ENCODE assay signal across 22 cellular contexts in the genomic region with DNA sequence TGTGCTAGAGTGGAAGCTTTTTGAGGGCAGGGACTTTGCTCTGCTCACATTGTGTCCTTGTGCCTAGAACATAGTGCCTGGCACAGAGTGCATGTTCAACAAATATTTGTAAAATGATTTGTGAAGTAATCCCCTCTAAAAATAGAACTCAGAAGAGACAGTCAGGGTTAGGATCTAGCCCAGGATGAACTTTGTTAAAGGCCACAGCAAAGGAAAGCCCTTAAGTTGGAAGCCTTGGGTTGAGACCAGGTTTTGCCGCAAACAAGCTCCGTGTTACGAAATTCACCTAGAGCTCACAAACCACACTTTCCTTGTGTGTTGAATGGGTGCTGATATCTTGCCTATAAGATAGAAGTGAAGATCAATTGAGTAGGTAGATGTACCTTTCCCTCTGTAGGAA.
A peak's percentile ranks its signal among the peaks of the same experiment; 100 is the strongest.
DNase-seq lines count a peak whose midpoint lies in the region; ATAC-seq and TF ChIP-seq lines count a peak whose summit lies in the region.
"Had no signal": no experiment of that assay in that cellular context is flagged by ENCODE, and none has a peak within 500 bp of the region (broad histone marks: within the 10 kb centered on the region; RNA-seq: fewer than 3 reads in every experiment).

No MANE protein-coding gene starts in this region.

- no peak for ATAC-seq in gastroesophageal sphincter
- no peak for ATAC-seq in stimulated activated naive B cell treated with anti-CD40 and anti-IgM and Interleukin-4, amounts not matched to agents 10 μg/mL and 1 μg/mL and 100 μg/mL, for 72 hours (replicated peaks)
- no peak for ATAC-seq in HG03045 (IDR thresholded peaks at IDR 0.05; ENCODE audit: unreplicated experiment)
- ATAC-seq: GM12878, PC-3 had no signal

- no peaks in the 10 kb centered on the region for H3K9me3 ChIP-seq in GM23248 (ENCODE audit: low read depth)
- no peaks in the 10 kb centered on the region for H3K9me3 ChIP-seq in gastroesophageal sphincter
- H3K9me3 ChIP-seq: HAP-1, MG63 had no signal

- no peaks in the 10 kb centered on the region for H3K36me3 ChIP-seq in GM23248 (ENCODE audit: low read depth)
- no peaks in the 10 kb centered on the region for H3K36me3 ChIP-seq in gastroesophageal sphincter
- H3K36me3 ChIP-seq: BLaER1, HAP-1, MG63 had no signal

- H3K79me2 ChIP-seq in GM23248 (ENCODE audit: insufficient read depth), result no peaks in the 10 kb centered on the region

- no peaks in the 10 kb centered on the region for H4K20me1 ChIP-seq in GM23248 (ENCODE audit: insufficient read depth)
- H4K20me1 ChIP-seq: BLaER1 had no signal

- H3K4me2 ChIP-seq in GM23248 (ENCODE audit: unreplicated experiment), result no peak overlapping the region
- H3K4me2 ChIP-seq: BLaER1 had no signal

- H3K4me1 ChIP-seq in GM23248 (ENCODE audit: insufficient read depth), result no peaks in the 10 kb centered on the region
- peaks cover 2 to 79% (median 21%) of the 10 kb centered on the region in 3 donors for H3K4me1 ChIP-seq in gastroesophageal sphincter
- H3K4me1 ChIP-seq: HAP-1 had no signal

- no peaks in the 10 kb centered on the region for H3K27me3 Mint-ChIP-seq in nephron (ENCODE audit: low read depth)
- H3K27me3 Mint-ChIP-seq in stimulated activated naive B cell treated with anti-CD40 and anti-IgM and Interleukin-4, amounts not matched to agents 10 μg/mL and 1 μg/mL and 100 μg/mL, for 72 hours, result no peaks in the 10 kb centered on the region

- H3K36me3 Mint-ChIP-seq in nephron (ENCODE audit: low read depth), result peaks cover 45% of the 10 kb centered on the region
- peaks cover 57 to 79% of the 10 kb centered on the region in 2 donors for H3K36me3 Mint-ChIP-seq in stimulated activated naive B cell treated with anti-CD40 and anti-IgM and Interleukin-4, amounts not matched to agents 10 μg/mL and 1 μg/mL and 100 μg/mL, for 72 hours
- H3K36me3 Mint-ChIP-seq: CD4-positive, alpha-beta memory T cell had no signal

- H3K27me3 ChIP-seq in GM23248 (replicated peaks; ENCODE audit: insufficient read depth), result no peaks in the 10 kb centered on the region
- H3K27me3 ChIP-seq in gastroesophageal sphincter, result no peaks in the 10 kb centered on the region
- H3K27me3 ChIP-seq: BLaER1, MG63 had no signal

- H3K4me3 Mint-ChIP-seq in nephron, result no peak overlapping the region
- no peak overlapping the region for H3K4me3 Mint-ChIP-seq in stimulated activated naive B cell treated with anti-CD40 and anti-IgM and Interleukin-4, amounts not matched to agents 10 μg/mL and 1 μg/mL and 100 μg/mL, for 72 hours
- H3K4me3 Mint-ChIP-seq: CD4-positive, alpha-beta memory T cell had no signal

- H3F3A ChIP-seq in GM23248 (ENCODE audit: insufficient read depth), result no peaks in the 10 kb centered on the region

- no peaks in the 10 kb centered on the region for H3K9me2 ChIP-seq in GM23248 (ENCODE audit: insufficient read depth)

- no peak for TF ChIP-seq POLR2A in gastroesophageal sphincter (IDR thresholded peaks at IDR 0.05)

- in situ Hi-C loops in GM23248 (cut with MboI), result no loop called here

- H3K27ac ChIP-seq in GM23248 (no peak overlapping the region), gastroesophageal sphincter (peak overlapping the region; percentile 34 to 63 (median 54))
- H3K27ac ChIP-seq: BLaER1, HL-60, RWPE1 had no signal

- H3K4me3 ChIP-seq in GM23248 (no peak overlapping the region), gastroesophageal sphincter (no peak overlapping the region)
- H3K4me3 ChIP-seq: BLaER1, GM12878, HAP-1, MG63 had no signal

- peak; percentile 5 for DNase-seq in GM23248
- DNase-seq in stimulated activated naive B cell treated with anti-CD40 and anti-IgM and Interleukin-4, amounts not matched to agents 10 μg/mL and 1 μg/mL and 100 μg/mL, for 72 hours, result no peak
- DNase-seq in NAMALWA (ENCODE audit: low spot score), result no peak
- DNase-seq in NK-92 treated with Interleukin-12 subunit alpha and Interleukin-12 subunit beta, amount 100 ng/mL, for 24 hours (lab: John Stamatoyannopoulos, UW), result no peak
- DNase-seq: CD4-positive, alpha-beta memory T cell; GF-D8; Kasumi-1; MG63; NCI-H187 treated with DMSO at 0.1 percent for 48 hours; NCI-H2227 treated with DMSO at 0.1 percent for 48 hours; NCI-H510A treated with DMSO at 0.1 percent for 48 hours; NCI-H82; PC-3; SIG-M5 had no signal

- H3K9ac ChIP-seq in GM23248, result no peak overlapping the region
- H3K9ac ChIP-seq: BLaER1 had no signal

- TF ChIP-seq EP300 in gastroesophageal sphincter (IDR thresholded peaks at IDR 0.05), result no peak

- H3K4me1 Mint-ChIP-seq in nephron, result peaks cover 59% of the 10 kb centered on the region
- peaks cover 70 to 93% of the 10 kb centered on the region in 2 donors for H3K4me1 Mint-ChIP-seq in stimulated activated naive B cell treated with anti-CD40 and anti-IgM and Interleukin-4, amounts not matched to agents 10 μg/mL and 1 μg/mL and 100 μg/mL, for 72 hours

- TF ChIP-seq CTCF in gastroesophageal sphincter (IDR thresholded peaks at IDR 0.05) (no peak), nephron (IDR thresholded peaks at IDR 0.05; ENCODE audit: unreplicated experiment in 3 of 3) (no peak)

- WGBS in GM23248 (ENCODE audit: low coverage in 1 of 2, low lambda C conversion rate in 2 of 2, missing lambda C conversion rate in 2 of 2), 2 experiments, result 43 to 56% methylated on average over 3 of the region's 3 CpGs
- WGBS in gastroesophageal sphincter (ENCODE audit: low coverage in 1 of 2), 2 donors, result 38 to 94% methylated on average over 3 of the region's 3 CpGs

- no peak overlapping the region for H2AFZ ChIP-seq in GM23248

- peak overlapping the region in 2 of 3 experiments; percentile 9 to 15 for H3K27ac Mint-ChIP-seq in nephron
- peak overlapping the region; percentile 98 for H3K27ac Mint-ChIP-seq in stimulated activated naive B cell treated with anti-CD40 and anti-IgM and Interleukin-4, amounts not matched to agents 10 μg/mL and 1 μg/mL and 100 μg/mL, for 72 hours
- H3K27ac Mint-ChIP-seq: CD4-positive, alpha-beta memory T cell had no signal

- no peaks in the 10 kb centered on the region for H3K9me3 Mint-ChIP-seq in nephron
- peaks cover 10 to 18% of the 10 kb centered on the region in 2 donors for H3K9me3 Mint-ChIP-seq in stimulated activated naive B cell treated with anti-CD40 and anti-IgM and Interleukin-4, amounts not matched to agents 10 μg/mL and 1 μg/mL and 100 μg/mL, for 72 hours
- H3K9me3 Mint-ChIP-seq: CD4-positive, alpha-beta memory T cell had no signal
